1 cellular context compared by ENCODE assay signal in genomic region chr2:32063310-32064020, GRCh38.
A peak's percentile ranks its signal among the peaks of the same experiment; 100 is the strongest.
TF ChIP-seq lines count a peak whose summit lies in the region.

Gene SPAST, plus strand, starts transcription at chr2:32063556. Its CDS starts 276 bp downstream, at chr2:32063832.

TF ChIP-seq in HepG2, 621 proteins besides CTCF, POLR2A, EP300 and RAD21 (continued from another document and continues in another):
- TF ChIP-seq ZNF20 (CRISPR knock-in tag; IDR thresholded peaks at IDR 0.05) (no peak), ZNF142 (CRISPR knock-in tag; IDR thresholded peaks at IDR 0.05) (peak; percentile 83), ZNF749 (CRISPR knock-in tag; IDR thresholded peaks at IDR 0.05; ENCODE audit: borderline replicate concordance) (no peak), PRDM4 (CRISPR knock-in tag; IDR thresholded peaks at IDR 0.05; ENCODE audit: borderline replicate concordance) (no peak), ZNF570 (CRISPR knock-in tag; IDR thresholded peaks at IDR 0.05; ENCODE audit: borderline replicate concordance) (no peak), ATF3 (CRISPR knock-in tag; IDR thresholded peaks at IDR 0.05) (no peak), ZXDC (CRISPR knock-in tag; IDR thresholded peaks at IDR 0.05) (no peak), ZNF558 (CRISPR knock-in tag; IDR thresholded peaks at IDR 0.05; ENCODE audit: borderline replicate concordance) (no peak; the same call in 1 of the 2 replicates), ZNF574 (CRISPR knock-in tag; IDR thresholded peaks at IDR 0.05) (peak; percentile 95), ZNF740 (CRISPR knock-in tag; IDR thresholded peaks at IDR 0.05) (peak; percentile 17), POGZ (CRISPR knock-in tag; IDR thresholded peaks at IDR 0.05) (peak; percentile 91), ATF4 (CRISPR knock-in tag; IDR thresholded peaks at IDR 0.05) (no peak), ZNF841 (CRISPR knock-in tag; IDR thresholded peaks at IDR 0.05; ENCODE audit: borderline replicate concordance) (no peak), ZFP37 (CRISPR knock-in tag; IDR thresholded peaks at IDR 0.05; ENCODE audit: borderline replicate concordance) (peak; percentile 85; the same call in 1 of the 2 replicates), TFE3 (CRISPR knock-in tag; IDR thresholded peaks at IDR 0.05) (peak; percentile 71), ZNF30 (CRISPR knock-in tag; IDR thresholded peaks at IDR 0.05) (no peak), U2AF1 (optimal IDR thresholded peaks at IDR 0.05; ENCODE audit: low read depth, low read length) (no peak), NFYC (CRISPR knock-in tag; IDR thresholded peaks at IDR 0.05) (peak; percentile 53), ZFP36 (IDR thresholded peaks at IDR 0.05; ENCODE audit: borderline replicate concordance, low read depth, low read length, partially characterized antibody) (no peak), DNMT1 (CRISPR knock-in tag; IDR thresholded peaks at IDR 0.05) (peak; percentile 80; the same call in 1 of the 2 replicates), WIZ (CRISPR knock-in tag; IDR thresholded peaks at IDR 0.05) (peak; percentile 91; the same call in 1 of the 2 replicates), THAP7 (CRISPR knock-in tag; IDR thresholded peaks at IDR 0.05) (peak; percentile 92), ZNF335 (CRISPR knock-in tag; IDR thresholded peaks at IDR 0.05) (peak; percentile 91), ZNF205 (CRISPR knock-in tag; IDR thresholded peaks at IDR 0.05) (peak; percentile 45; the same call in 1 of the 2 replicates), ZMYM4 (CRISPR knock-in tag; IDR thresholded peaks at IDR 0.05) (peak; percentile 88), ZNF235 (CRISPR knock-in tag; IDR thresholded peaks at IDR 0.05; ENCODE audit: borderline replicate concordance) (no peak), SSRP1 (CRISPR knock-in tag; IDR thresholded peaks at IDR 0.05) (0 out of 2 replicates have a peak, but pooled peaks have one; percentile 16), SIX4 (CRISPR knock-in tag; IDR thresholded peaks at IDR 0.05) (peak; percentile 56), ZNF10 (CRISPR knock-in tag; IDR thresholded peaks at IDR 0.05; ENCODE audit: borderline replicate concordance, low read depth) (no peak), PHF8 (CRISPR knock-in tag; IDR thresholded peaks at IDR 0.05) (peak; percentile 84), ZBTB8A (CRISPR knock-in tag; IDR thresholded peaks at IDR 0.05; ENCODE audit: borderline replicate concordance, low read depth) (no peak; the same call in 1 of the 2 replicates), ELK4 (CRISPR knock-in tag; IDR thresholded peaks at IDR 0.05; ENCODE audit: borderline replicate concordance) (no peak), KAT7 (CRISPR knock-in tag; IDR thresholded peaks at IDR 0.05; ENCODE audit: borderline replicate concordance) (peak; percentile 91; the same call in 1 of the 2 replicates), NKX3-1 (CRISPR knock-in tag; IDR thresholded peaks at IDR 0.05) (peak; percentile 68; the same call in 1 of the 2 replicates), SRF (IDR thresholded peaks at IDR 0.05; ENCODE audit: low read depth, low read length) (peak; percentile 67), UBTF (CRISPR knock-in tag; IDR thresholded peaks at IDR 0.05) (peak; percentile 74)
